In genomic region chr21:41316200-41316599, GRCh38 we compare ENCODE assay signal across 13 cellular contexts. TPM values are rescaled to one million over a fixed set of nuclear protein-coding genes. Genes with fewer than 3 reads are reported as not detected.
A peak's percentile ranks its signal among the peaks of the same experiment; 100 is the strongest.
DNase-seq lines count a peak whose midpoint lies in the region; ATAC-seq and TF ChIP-seq lines count a peak whose summit lies in the region.
"Had no signal": no experiment of that assay in that cellular context is flagged by ENCODE, and none has a peak within 500 bp of the region (broad histone marks: within the 10 kb centered on the region; RNA-seq: fewer than 3 reads in every experiment).

No MANE protein-coding gene starts in this region.

- H3K27me3 ChIP-seq in Peyer's patch: peaks cover 0 to 4% of the 10 kb centered on the region in 2 donors
- H3K27me3 ChIP-seq in cardiac muscle cell: peaks cover 42% of the 10 kb centered on the region
- peaks cover 7% of the 10 kb centered on the region for H3K27me3 ChIP-seq in muscle layer of duodenum (ENCODE audit: low read depth, low read length)
- peaks cover 9% of the 10 kb centered on the region for H3K27me3 ChIP-seq in thoracic aorta (replicated peaks; ENCODE audit: insufficient read depth)

- no peak for ATAC-seq in thoracic aorta (ENCODE audit: insufficient number of reproducible peaks, low FRiP score, low read depth)
- ATAC-seq in GM18858 (IDR thresholded peaks at IDR 0.05; ENCODE audit: unreplicated experiment): no peak
- no peak for ATAC-seq in HG03139 (IDR thresholded peaks at IDR 0.05; ENCODE audit: unreplicated experiment)

- H3K36me3 ChIP-seq in Peyer's patch (no peaks in the 10 kb centered on the region), cardiac muscle cell (no peaks in the 10 kb centered on the region), muscle layer of duodenum (ENCODE audit: control insufficient read depth in 1 of 2, insufficient read depth in 2 of 2, low read length in 2 of 2) (no peaks in the 10 kb centered on the region), thoracic aorta (no peaks in the 10 kb centered on the region)

- no peaks in the 10 kb centered on the region for H3K9me3 ChIP-seq in Peyer's patch
- no peaks in the 10 kb centered on the region for H3K9me3 ChIP-seq in cardiac muscle cell (ENCODE audit: low read depth)
- no peaks in the 10 kb centered on the region for H3K9me3 ChIP-seq in muscle layer of duodenum (ENCODE audit: control insufficient read depth in 1 of 2, low read length in 2 of 2)
- H3K9me3 ChIP-seq in thoracic aorta: no peaks in the 10 kb centered on the region

- TF ChIP-seq CTCF in Peyer's patch (IDR thresholded peaks at IDR 0.05) (no peak), cardiac muscle cell (IDR thresholded peaks at IDR 0.05; ENCODE audit: low read depth, low read length) (no peak), thoracic aorta (IDR thresholded peaks at IDR 0.05) (no peak), GM20000 (IDR thresholded peaks at IDR 0.05; ENCODE audit: extremely low read depth, missing control alignments) (no peak)

- H3K4me1 ChIP-seq in Peyer's patch (peaks cover 0 to 30% (median 2%) of the 10 kb centered on the region in 4 donors), cardiac muscle cell (ENCODE audit: low read depth) (no peaks in the 10 kb centered on the region), muscle layer of duodenum (ENCODE audit: control insufficient read depth in 1 of 2, insufficient read depth in 2 of 2, low read length in 2 of 2) (peaks cover 0 to 11% of the 10 kb centered on the region in 2 donors), thoracic aorta (ENCODE audit: control insufficient read depth in 1 of 2, low read depth in 2 of 2) (peaks cover 5 to 16% of the 10 kb centered on the region in 2 donors)

- peak overlapping the region; percentile 19 to 73 (median 50) for H3K4me3 ChIP-seq in Peyer's patch
- peak overlapping the region; percentile 28 for H3K4me3 ChIP-seq in cardiac muscle cell
- peak overlapping the region; percentile 30 to 50 for H3K4me3 ChIP-seq in muscle layer of duodenum (ENCODE audit: low read depth in 1 of 2, low read length in 2 of 2)
- H3K4me3 ChIP-seq in thoracic aorta: peak overlapping the region; percentile 63

- no peak for TF ChIP-seq POLR2A in Peyer's patch (IDR thresholded peaks at IDR 0.05)

- DNase-seq in Peyer's patch: no peak
- no peak for DNase-seq in cardiac muscle cell (ENCODE audit: low read depth in 1 of 2, low spot score in 1 of 2)
- no peak for DNase-seq in thoracic aorta (ENCODE audit: low spot score)
- no peak for DNase-seq in GM20000 (ENCODE audit: low spot score)
- no peak for DNase-seq in D341Med (ENCODE audit: low spot score)
- DNase-seq: activated CD4-positive, alpha-beta memory T cell treated with anti-CD3 and anti-CD28 coated beads, Interleukin-2, amount 10 ng/mL, durations not matched to agents 7 days and 5 days; activated naive CD4-positive, alpha-beta T cell treated with anti-CD3 and anti-CD28 coated beads, Interleukin-2, amount 10 ng/mL, durations not matched to agents 7 days and 5 days; MM.1S; NCI-H82 had no signal

- H3K27ac ChIP-seq in Peyer's patch (peak overlapping the region in 3 of 4 donors; percentile 94 to 98 (median 94)), cardiac muscle cell (no peak overlapping the region), muscle layer of duodenum (ENCODE audit: low read length) (no peak overlapping the region), thoracic aorta (no peak overlapping the region)

RNA-seq across cellular contexts. Expression of gene FAM3B, which starts 0.4 kb away (rescaled TPM):
- total RNA-seq in Peyer's patch (100 to 1,000 TPM in 3 of 4 donors, 10 to 100 TPM in 1; 49.5 to 323 (median 159) TPM), cardiac muscle cell (not detected in 2 replicates), thoracic aorta (10 to 100 TPM in 1 of 2 donors, 1 to 10 TPM in 1; 1.5 to 11.8 TPM)
- polyA plus RNA-seq in cardiac muscle cell: not detected in 2 replicates
- total RNA-seq: activated CD4-positive, alpha-beta memory T cell treated with anti-CD3 and anti-CD28 coated beads, Interleukin-2, amount 10 ng/mL, durations not matched to agents 7 days and 5 days; pulmonary artery endothelial cell had no signal

RNA-seq across cellular contexts. Expression of gene MX2, which starts 45.6 kb away (rescaled TPM):
- 10 to 100 TPM; 13.7 to 39.6 (median 16.3) TPM for total RNA-seq in Peyer's patch
- total RNA-seq in cardiac muscle cell: 2.3 TPM in 1 of 2 replicates, not detected in the other
- polyA plus RNA-seq in cardiac muscle cell: 0.28 and 0.46 TPM in 2 replicates
- total RNA-seq in thoracic aorta: 10 to 100 TPM; 22.4 to 22.9 TPM

Comparison
In these comparisons a context has a peak if more than half of its experiments do, and no peak if none do; other contexts are left out.
1. H3K27ac ChIP-seq: peak in Peyer's patch (3 of 4); none in cardiac muscle cell (single experiment), muscle layer of duodenum (single experiment) and thoracic aorta (0 of 2).
2. Peak in every context shown above with its lines, with median percentiles within 50 percentile points of each other: H3K4me3 ChIP-seq.